34 cellular contexts compared by ENCODE assay signal in genomic region chr16:47448830-47449575, GRCh38.
"Had no signal": no experiment of that assay in that cellular context is flagged by ENCODE, and none has a peak within 500 bp of the region (broad histone marks: within the 10 kb centered on the region; RNA-seq: fewer than 3 reads in every experiment).

No MANE protein-coding gene starts in this region.

- DNase-seq: activated CD4-positive, alpha-beta T cell treated with anti-CD3 and anti-CD28 coated beads, Interleukin-2, amount 10 ng/mL, durations not matched to agents 24 days and 14 days; activated CD4-positive, alpha-beta T cell treated with anti-CD3 and anti-CD28 coated beads, Interleukin-2, amount 50 U/mL, for 4 hours; activated CD8-positive, alpha-beta T cell treated with anti-CD3 and anti-CD28 coated beads for 36 hours; activated effector memory CD4-positive, alpha-beta T cell treated with anti-CD3 and anti-CD28 coated beads, Interleukin-2, amount 50 U/mL, for 16 hours; activated naive CD4-positive, alpha-beta T cell; activated naive CD4-positive, alpha-beta T cell treated with anti-CD3 and anti-CD28 coated beads, Interleukin-2, amount 50 U/mL, for 16 hours; activated naive CD8-positive, alpha-beta T cell treated with anti-CD3 and anti-CD28 coated beads for 36 hours; activated T-cell treated with anti-CD3 and anti-CD28 coated beads, Interleukin-2, amount 50 U/mL, for 1 hour; activated T-cell treated with anti-CD3 and anti-CD28 coated beads, Interleukin-2, amount 50 U/mL, for 72 hours; amniotic stem cell; aorta; brain microvascular endothelial cell; Karpas-422; NCI-H1048; NCI-H1105 treated with DMSO at 0.1 percent for 48 hours; NCI-H1436; NCI-H1694; NCI-H1930; NCI-H2081 treated with DMSO at 0.1 percent for 48 hours; NCI-H226; NCI-H446 treated with DMSO at 0.1 percent for 48 hours; NCI-H524; NCI-H748 treated with DMSO at 0.1 percent for 48 hours; NK-92 treated with Interleukin-12 subunit alpha and Interleukin-12 subunit beta, amount 100 ng/mL, for 24 hours; PC-9; SIG-M5; T-cell; T-helper 17 cell; T-helper 9 cell had no signal

- H3K27me3 Mint-ChIP-seq: activated CD4-positive, alpha-beta T cell treated with anti-CD3 and anti-CD28 coated beads, Interleukin-2, amount 10 ng/mL, durations not matched to agents 24 days and 14 days; activated CD8-positive, alpha-beta T cell treated with anti-CD3 and anti-CD28 coated beads for 36 hours; activated naive CD8-positive, alpha-beta T cell treated with anti-CD3 and anti-CD28 coated beads for 36 hours; activated T-helper 17 cell treated with anti-CD3 and anti-CD28 coated beads, Interleukin-2, amount 50 U/mL, for 72 hours; T-cell; T-helper 17 cell had no signal

- H3K27me3 ChIP-seq: brain microvascular endothelial cell had no signal

- H2AFZ ChIP-seq: PC-9 had no signal

- H3K9me3 Mint-ChIP-seq: activated CD4-positive, alpha-beta T cell treated with anti-CD3 and anti-CD28 coated beads, Interleukin-2, amount 10 ng/mL, durations not matched to agents 24 days and 14 days; activated CD8-positive, alpha-beta T cell treated with anti-CD3 and anti-CD28 coated beads for 36 hours; activated naive CD8-positive, alpha-beta T cell treated with anti-CD3 and anti-CD28 coated beads for 36 hours; activated T-cell treated with anti-CD3 and anti-CD28 coated beads, Interleukin-2, amount 50 U/mL, for 72 hours; activated T-helper 17 cell treated with anti-CD3 and anti-CD28 coated beads, Interleukin-2, amount 50 U/mL, for 72 hours; T-cell had no signal

- H3K27ac ChIP-seq: brain microvascular endothelial cell, PC-9, RWPE1 had no signal

- H3K4me2 ChIP-seq: PC-9 had no signal

- H3K27ac Mint-ChIP-seq: activated CD4-positive, alpha-beta T cell treated with anti-CD3 and anti-CD28 coated beads, Interleukin-2, amount 10 ng/mL, durations not matched to agents 24 days and 14 days; activated CD8-positive, alpha-beta T cell treated with anti-CD3 and anti-CD28 coated beads for 36 hours; activated naive CD8-positive, alpha-beta T cell treated with anti-CD3 and anti-CD28 coated beads for 36 hours; activated T-cell treated with anti-CD3 and anti-CD28 coated beads, Interleukin-2, amount 50 U/mL, for 72 hours; activated T-helper 17 cell treated with anti-CD3 and anti-CD28 coated beads, Interleukin-2, amount 50 U/mL, for 72 hours; T-cell; T-helper 17 cell had no signal

- ATAC-seq: activated CD8-positive, alpha-beta T cell treated with anti-CD3 and anti-CD28 coated beads for 36 hours; activated T-cell treated with anti-CD3 and anti-CD28 coated beads, Interleukin-2, amount 50 U/mL, for 72 hours; activated T-helper 17 cell treated with anti-CD3 and anti-CD28 coated beads, Interleukin-2, amount 50 U/mL, for 72 hours; Right ventricle myocardium inferior; SK-N-SH treated with all-trans-retinoic acid at 6 μM for 48 hours; T-cell; T-helper 17 cell had no signal

- H3K4me3 Mint-ChIP-seq: activated CD4-positive, alpha-beta T cell treated with anti-CD3 and anti-CD28 coated beads, Interleukin-2, amount 10 ng/mL, durations not matched to agents 24 days and 14 days; activated CD8-positive, alpha-beta T cell treated with anti-CD3 and anti-CD28 coated beads for 36 hours; activated naive CD8-positive, alpha-beta T cell treated with anti-CD3 and anti-CD28 coated beads for 36 hours; activated T-cell treated with anti-CD3 and anti-CD28 coated beads, Interleukin-2, amount 50 U/mL, for 72 hours; activated T-helper 17 cell treated with anti-CD3 and anti-CD28 coated beads, Interleukin-2, amount 50 U/mL, for 72 hours; T-cell; T-helper 17 cell had no signal

- H3K4me3 ChIP-seq: PC-9 had no signal

- FAIRE-seq: RCC 7860 had no signal
